ENCODE assay signal across 8 cellular contexts in genomic region chr1:3409737-3410434, GRCh38. TPM values are rescaled to one million over a fixed set of nuclear protein-coding genes. Genes with fewer than 3 reads are reported as not detected.
DNase-seq lines count a peak whose midpoint lies in the region; ATAC-seq, FAIRE-seq and TF ChIP-seq lines count a peak whose summit lies in the region.

No MANE protein-coding gene starts in this region.

- peaks cover 0 to 3% (median 0%) of the 10 kb centered on the region in 4 donors for H3K36me3 ChIP-seq in upper lobe of left lung

- TF ChIP-seq CTCF in cardiac fibroblast (IDR thresholded peaks at IDR 0.05; ENCODE audit: low read depth, low read length) (peak; percentile 47), upper lobe of left lung (IDR thresholded peaks at IDR 0.05) (peak in 5 of 6 experiments; percentile 14 to 56 (median 23))

- no peak for TF ChIP-seq POLR2A in upper lobe of left lung (IDR thresholded peaks at IDR 0.05)
- TF ChIP-seq POLR2A in GM12892 (IDR thresholded peaks at IDR 0.05; ENCODE audit: low read depth, low read length), result no peak

- ATAC-seq in left colon, result peak; percentile 93
- no peak for ATAC-seq in upper lobe of left lung (ENCODE audit: low FRiP score in 2 of 2)
- no peak for ATAC-seq in GM19467 (IDR thresholded peaks at IDR 0.05; ENCODE audit: unreplicated experiment)

- no peak overlapping the region for H3K27ac ChIP-seq in upper lobe of left lung

- TF ChIP-seq EP300 in Ishikawa (IDR thresholded peaks at IDR 0.05; ENCODE audit: borderline replicate concordance), result no peak
- TF ChIP-seq EP300 in upper lobe of left lung (IDR thresholded peaks at IDR 0.05), result no peak

- H3K9me3 ChIP-seq in upper lobe of left lung, result no peaks in the 10 kb centered on the region

- peaks cover 0 to 3% (median under 1%) of the 10 kb centered on the region in 4 donors for H3K4me1 ChIP-seq in upper lobe of left lung

- FAIRE-seq in GM12892 (lab: Jason Lieb, UNC), result no peak

- H3K4me3 ChIP-seq in cardiac fibroblast (replicated peaks in 1 of 2; ENCODE audit: low read depth in 2 of 2, low read length in 2 of 2) (no peak overlapping the region), upper lobe of left lung (no peak overlapping the region)

- in situ Hi-C loops in ACHN (cut with HindIII; ENCODE audit: low pct_ligation_motif_present, low pct_unique_long_range_greater_than_20kb, low sequenced_read_pairs), result no loop called here

- DNase-seq in ACHN, result peak; percentile 59
- DNase-seq in cardiac fibroblast (ENCODE audit: low read depth in 2 of 2), result peak; percentile 52 to 64
- DNase-seq in left colon, result peak in 1 of 2 donors; percentile 61
- DNase-seq in upper lobe of left lung, result peak in 1 of 2 donors; percentile 56
- no peak for DNase-seq in cortex of kidney (lab: John Stamatoyannopoulos, UW)
- no peak for DNase-seq in GM12892 (ENCODE audit: insufficient read length)

- intact Hi-C loops in left colon (cut with DNase I, micrococcal nuclease), result no loop called here

- TF ChIP-seq RAD21 in Ishikawa (IDR thresholded peaks at IDR 0.05; ENCODE audit: low read depth), result peak; percentile 70

- no peaks in the 10 kb centered on the region for H3K27me3 ChIP-seq in upper lobe of left lung

- WGBS in upper lobe of left lung, 2 donors, result 51 to 61% methylated on average over 11 of the region's 11 CpGs

TF ChIP-seq in Ishikawa, 13 proteins besides CTCF, POLR2A, EP300 and RAD21:
- TF ChIP-seq YY1 (IDR thresholded peaks at IDR 0.05; ENCODE audit: low read depth) (0 out of 2 replicates have a peak, but pooled peaks have one; percentile 32), ZBTB7A (IDR thresholded peaks at IDR 0.05; ENCODE audit: low read depth) (no peak)

RNA-seq across cellular contexts. Expression of gene ARHGEF16, which starts 44.6 kb away (rescaled TPM):
- total RNA-seq in left colon, result 100 to 1,000 TPM in 1 of 2 donors, 10 to 100 TPM in 1; 92.4 to 113 TPM
- total RNA-seq in upper lobe of left lung, result 10 to 100 TPM; 11.9 to 28.9 (median 13.4) TPM
- not detected for polyA plus RNA-seq in GM12892 (2012; ENCODE audit: missing spikeins)

Comparison
In these comparisons a context has a peak if more than half of its experiments do, and no peak if none do; other contexts are left out.
1. DNase-seq: peak in ACHN (single experiment) and cardiac fibroblast (2 of 2); none in cortex of kidney (single experiment) and GM12892 (single experiment).